ENCODE assay signal across 1 cellular context in the genomic region with DNA sequence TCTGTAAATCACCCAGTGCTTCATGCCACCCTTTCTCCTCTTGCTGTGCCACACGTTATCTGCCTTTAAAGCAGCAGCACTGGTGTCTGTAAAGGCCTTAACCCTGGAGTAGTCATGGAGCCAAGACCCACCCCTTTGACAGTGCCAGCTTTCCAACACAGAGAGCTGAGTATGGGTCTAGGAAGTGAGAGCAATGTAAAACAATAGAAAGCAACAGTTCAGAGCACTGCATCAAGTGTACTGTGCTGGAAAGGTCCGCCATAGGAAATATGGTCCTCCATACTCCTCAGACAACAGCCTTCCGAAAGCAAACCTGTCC.
TF ChIP-seq lines count a peak whose summit lies in the region.

No MANE protein-coding gene starts in this region.

TF ChIP-seq in GM12878, 131 proteins besides CTCF, POLR2A, EP300 and RAD21 (continued from another document):
- no peak for TF ChIP-seq TCF7 (IDR thresholded peaks at IDR 0.05; ENCODE audit: borderline replicate concordance)
- no peak for TF ChIP-seq FOXK2 (IDR thresholded peaks at IDR 0.05)
- TF ChIP-seq KLF5 (IDR thresholded peaks at IDR 0.05; ENCODE audit: partially characterized antibody): no peak
- no peak for TF ChIP-seq ESRRA (IDR thresholded peaks at IDR 0.05; ENCODE audit: low read length)
- no peak for TF ChIP-seq TBL1XR1 (IDR thresholded peaks at IDR 0.05; ENCODE audit: low read depth, low read length)
- TF ChIP-seq, protein P1, sequence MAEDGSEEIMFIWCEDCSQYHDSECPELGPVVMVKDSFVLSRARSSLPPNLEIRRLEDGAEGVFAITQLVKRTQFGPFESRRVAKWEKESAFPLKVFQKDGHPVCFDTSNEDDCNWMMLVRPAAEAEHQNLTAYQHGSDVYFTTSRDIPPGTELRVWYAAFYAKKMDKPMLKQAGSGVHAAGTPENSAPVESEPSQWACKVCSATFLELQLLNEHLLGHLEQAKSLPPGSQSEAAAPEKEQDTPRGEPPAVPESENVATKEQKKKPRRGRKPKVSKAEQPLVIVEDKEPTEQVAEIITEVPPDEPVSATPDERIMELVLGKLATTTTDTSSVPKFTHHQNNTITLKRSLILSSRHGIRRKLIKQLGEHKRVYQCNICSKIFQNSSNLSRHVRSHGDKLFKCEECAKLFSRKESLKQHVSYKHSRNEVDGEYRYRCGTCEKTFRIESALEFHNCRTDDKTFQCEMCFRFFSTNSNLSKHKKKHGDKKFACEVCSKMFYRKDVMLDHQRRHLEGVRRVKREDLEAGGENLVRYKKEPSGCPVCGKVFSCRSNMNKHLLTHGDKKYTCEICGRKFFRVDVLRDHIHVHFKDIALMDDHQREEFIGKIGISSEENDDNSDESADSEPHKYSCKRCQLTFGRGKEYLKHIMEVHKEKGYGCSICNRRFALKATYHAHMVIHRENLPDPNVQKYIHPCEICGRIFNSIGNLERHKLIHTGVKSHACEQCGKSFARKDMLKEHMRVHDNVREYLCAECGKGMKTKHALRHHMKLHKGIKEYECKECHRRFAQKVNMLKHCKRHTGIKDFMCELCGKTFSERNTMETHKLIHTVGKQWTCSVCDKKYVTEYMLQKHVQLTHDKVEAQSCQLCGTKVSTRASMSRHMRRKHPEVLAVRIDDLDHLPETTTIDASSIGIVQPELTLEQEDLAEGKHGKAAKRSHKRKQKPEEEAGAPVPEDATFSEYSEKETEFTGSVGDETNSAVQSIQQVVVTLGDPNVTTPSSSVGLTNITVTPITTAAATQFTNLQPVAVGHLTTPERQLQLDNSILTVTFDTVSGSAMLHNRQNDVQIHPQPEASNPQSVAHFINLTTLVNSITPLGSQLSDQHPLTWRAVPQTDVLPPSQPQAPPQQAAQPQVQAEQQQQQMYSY (CRISPR knock-in tag; IDR thresholded peaks at IDR 0.05): no peak
- TF ChIP-seq, protein P2, sequence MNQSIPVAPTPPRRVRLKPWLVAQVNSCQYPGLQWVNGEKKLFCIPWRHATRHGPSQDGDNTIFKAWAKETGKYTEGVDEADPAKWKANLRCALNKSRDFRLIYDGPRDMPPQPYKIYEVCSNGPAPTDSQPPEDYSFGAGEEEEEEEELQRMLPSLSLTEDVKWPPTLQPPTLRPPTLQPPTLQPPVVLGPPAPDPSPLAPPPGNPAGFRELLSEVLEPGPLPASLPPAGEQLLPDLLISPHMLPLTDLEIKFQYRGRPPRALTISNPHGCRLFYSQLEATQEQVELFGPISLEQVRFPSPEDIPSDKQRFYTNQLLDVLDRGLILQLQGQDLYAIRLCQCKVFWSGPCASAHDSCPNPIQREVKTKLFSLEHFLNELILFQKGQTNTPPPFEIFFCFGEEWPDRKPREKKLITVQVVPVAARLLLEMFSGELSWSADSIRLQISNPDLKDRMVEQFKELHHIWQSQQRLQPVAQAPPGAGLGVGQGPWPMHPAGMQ (IDR thresholded peaks at IDR 0.05; ENCODE audit: borderline replicate concordance): no peak
- TF ChIP-seq, protein P3, sequence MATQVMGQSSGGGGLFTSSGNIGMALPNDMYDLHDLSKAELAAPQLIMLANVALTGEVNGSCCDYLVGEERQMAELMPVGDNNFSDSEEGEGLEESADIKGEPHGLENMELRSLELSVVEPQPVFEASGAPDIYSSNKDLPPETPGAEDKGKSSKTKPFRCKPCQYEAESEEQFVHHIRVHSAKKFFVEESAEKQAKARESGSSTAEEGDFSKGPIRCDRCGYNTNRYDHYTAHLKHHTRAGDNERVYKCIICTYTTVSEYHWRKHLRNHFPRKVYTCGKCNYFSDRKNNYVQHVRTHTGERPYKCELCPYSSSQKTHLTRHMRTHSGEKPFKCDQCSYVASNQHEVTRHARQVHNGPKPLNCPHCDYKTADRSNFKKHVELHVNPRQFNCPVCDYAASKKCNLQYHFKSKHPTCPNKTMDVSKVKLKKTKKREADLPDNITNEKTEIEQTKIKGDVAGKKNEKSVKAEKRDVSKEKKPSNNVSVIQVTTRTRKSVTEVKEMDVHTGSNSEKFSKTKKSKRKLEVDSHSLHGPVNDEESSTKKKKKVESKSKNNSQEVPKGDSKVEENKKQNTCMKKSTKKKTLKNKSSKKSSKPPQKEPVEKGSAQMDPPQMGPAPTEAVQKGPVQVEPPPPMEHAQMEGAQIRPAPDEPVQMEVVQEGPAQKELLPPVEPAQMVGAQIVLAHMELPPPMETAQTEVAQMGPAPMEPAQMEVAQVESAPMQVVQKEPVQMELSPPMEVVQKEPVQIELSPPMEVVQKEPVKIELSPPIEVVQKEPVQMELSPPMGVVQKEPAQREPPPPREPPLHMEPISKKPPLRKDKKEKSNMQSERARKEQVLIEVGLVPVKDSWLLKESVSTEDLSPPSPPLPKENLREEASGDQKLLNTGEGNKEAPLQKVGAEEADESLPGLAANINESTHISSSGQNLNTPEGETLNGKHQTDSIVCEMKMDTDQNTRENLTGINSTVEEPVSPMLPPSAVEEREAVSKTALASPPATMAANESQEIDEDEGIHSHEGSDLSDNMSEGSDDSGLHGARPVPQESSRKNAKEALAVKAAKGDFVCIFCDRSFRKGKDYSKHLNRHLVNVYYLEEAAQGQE (IDR thresholded peaks at IDR 0.05; ENCODE audit: low read depth, low read length): no peak
- TF ChIP-seq NR2F1 (conservative IDR thresholded peaks at IDR 0.05): no peak
- TF ChIP-seq MYB (IDR thresholded peaks at IDR 0.05; ENCODE audit: borderline replicate concordance, low read depth, low read length): no peak
- no peak for TF ChIP-seq NBN (IDR thresholded peaks at IDR 0.05)
- TF ChIP-seq, protein P4, sequence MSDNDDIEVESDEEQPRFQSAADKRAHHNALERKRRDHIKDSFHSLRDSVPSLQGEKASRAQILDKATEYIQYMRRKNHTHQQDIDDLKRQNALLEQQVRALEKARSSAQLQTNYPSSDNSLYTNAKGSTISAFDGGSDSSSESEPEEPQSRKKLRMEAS (IDR thresholded peaks at IDR 0.05; ENCODE audit: low read depth, low read length): no peak
- no peak for TF ChIP-seq BMI1 (IDR thresholded peaks at IDR 0.05; ENCODE audit: borderline replicate concordance)
- TF ChIP-seq, protein P5, sequence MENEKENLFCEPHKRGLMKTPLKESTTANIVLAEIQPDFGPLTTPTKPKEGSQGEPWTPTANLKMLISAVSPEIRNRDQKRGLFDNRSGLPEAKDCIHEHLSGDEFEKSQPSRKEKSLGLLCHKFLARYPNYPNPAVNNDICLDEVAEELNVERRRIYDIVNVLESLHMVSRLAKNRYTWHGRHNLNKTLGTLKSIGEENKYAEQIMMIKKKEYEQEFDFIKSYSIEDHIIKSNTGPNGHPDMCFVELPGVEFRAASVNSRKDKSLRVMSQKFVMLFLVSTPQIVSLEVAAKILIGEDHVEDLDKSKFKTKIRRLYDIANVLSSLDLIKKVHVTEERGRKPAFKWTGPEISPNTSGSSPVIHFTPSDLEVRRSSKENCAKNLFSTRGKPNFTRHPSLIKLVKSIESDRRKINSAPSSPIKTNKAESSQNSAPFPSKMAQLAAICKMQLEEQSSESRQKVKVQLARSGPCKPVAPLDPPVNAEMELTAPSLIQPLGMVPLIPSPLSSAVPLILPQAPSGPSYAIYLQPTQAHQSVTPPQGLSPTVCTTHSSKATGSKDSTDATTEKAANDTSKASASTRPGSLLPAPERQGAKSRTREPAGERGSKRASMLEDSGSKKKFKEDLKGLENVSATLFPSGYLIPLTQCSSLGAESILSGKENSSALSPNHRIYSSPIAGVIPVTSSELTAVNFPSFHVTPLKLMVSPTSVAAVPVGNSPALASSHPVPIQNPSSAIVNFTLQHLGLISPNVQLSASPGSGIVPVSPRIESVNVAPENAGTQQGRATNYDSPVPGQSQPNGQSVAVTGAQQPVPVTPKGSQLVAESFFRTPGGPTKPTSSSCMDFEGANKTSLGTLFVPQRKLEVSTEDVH (IDR thresholded peaks at IDR 0.05; ENCODE audit: low read depth, partially characterized antibody): no peak
- no peak for TF ChIP-seq ZNF24 (IDR thresholded peaks at IDR 0.05)
